ENCODE assay signal across 1 cellular context in the genomic region with DNA sequence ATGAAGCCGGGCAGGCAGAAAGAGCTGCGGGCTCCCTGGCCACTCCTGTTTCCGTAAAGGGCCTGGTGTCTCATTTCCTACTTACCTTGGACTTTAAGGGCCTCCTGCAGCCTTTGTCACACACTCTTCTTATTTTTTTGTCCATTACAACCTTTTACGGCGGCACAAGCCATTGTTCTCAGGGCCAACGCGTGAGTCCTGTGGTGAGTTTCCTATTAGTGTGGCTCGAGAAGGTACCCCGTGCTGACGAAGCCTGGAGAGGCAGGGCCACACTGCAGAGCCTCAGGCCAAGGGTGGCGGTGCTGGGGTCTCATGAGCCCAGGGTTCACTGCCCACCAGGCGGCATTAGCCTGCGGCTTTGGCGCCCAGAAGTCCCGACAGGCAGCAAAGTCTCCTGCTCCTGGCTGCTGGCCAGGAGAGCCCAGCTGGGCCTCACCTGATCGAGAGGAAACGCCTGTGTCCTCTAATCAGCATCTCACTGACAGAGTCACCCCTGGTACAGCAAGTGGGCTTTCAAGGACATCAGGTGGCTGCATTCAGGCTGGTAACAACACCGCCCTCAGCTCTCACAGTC.
TF ChIP-seq lines count a peak whose summit lies in the region.

No MANE protein-coding gene starts in this region.

TF ChIP-seq in HepG2, 621 proteins besides CTCF, POLR2A, EP300 and RAD21 (continued from another document):
- no peak for TF ChIP-seq NR2F6 (IDR thresholded peaks at IDR 0.05)
- TF ChIP-seq NR2F6 (CRISPR knock-in tag; IDR thresholded peaks at IDR 0.05), result 0 out of 2 replicates have a peak, but pooled peaks have one; percentile 31
- TF ChIP-seq ASH2L (IDR thresholded peaks at IDR 0.05; ENCODE audit: insufficient read length, low read depth, low read length), result no peak
- TF ChIP-seq POGZ (CRISPR knock-in tag; IDR thresholded peaks at IDR 0.05), result 0 out of 2 replicates have a peak, but pooled peaks have one; percentile 19
- TF ChIP-seq KLF13 (CRISPR knock-in tag; IDR thresholded peaks at IDR 0.05), result no peak
- TF ChIP-seq CC2D1A (CRISPR knock-in tag; IDR thresholded peaks at IDR 0.05), result no peak
- no peak for TF ChIP-seq TAF15 (IDR thresholded peaks at IDR 0.05; ENCODE audit: low read depth, low read length, poor library complexity, severe bottlenecking)
- no peak for TF ChIP-seq ATRX (CRISPR knock-in tag; IDR thresholded peaks at IDR 0.05; ENCODE audit: borderline replicate concordance)
- TF ChIP-seq TBX3 (IDR thresholded peaks at IDR 0.05; ENCODE audit: borderline replicate concordance), result no peak
- TF ChIP-seq, protein P1, sequence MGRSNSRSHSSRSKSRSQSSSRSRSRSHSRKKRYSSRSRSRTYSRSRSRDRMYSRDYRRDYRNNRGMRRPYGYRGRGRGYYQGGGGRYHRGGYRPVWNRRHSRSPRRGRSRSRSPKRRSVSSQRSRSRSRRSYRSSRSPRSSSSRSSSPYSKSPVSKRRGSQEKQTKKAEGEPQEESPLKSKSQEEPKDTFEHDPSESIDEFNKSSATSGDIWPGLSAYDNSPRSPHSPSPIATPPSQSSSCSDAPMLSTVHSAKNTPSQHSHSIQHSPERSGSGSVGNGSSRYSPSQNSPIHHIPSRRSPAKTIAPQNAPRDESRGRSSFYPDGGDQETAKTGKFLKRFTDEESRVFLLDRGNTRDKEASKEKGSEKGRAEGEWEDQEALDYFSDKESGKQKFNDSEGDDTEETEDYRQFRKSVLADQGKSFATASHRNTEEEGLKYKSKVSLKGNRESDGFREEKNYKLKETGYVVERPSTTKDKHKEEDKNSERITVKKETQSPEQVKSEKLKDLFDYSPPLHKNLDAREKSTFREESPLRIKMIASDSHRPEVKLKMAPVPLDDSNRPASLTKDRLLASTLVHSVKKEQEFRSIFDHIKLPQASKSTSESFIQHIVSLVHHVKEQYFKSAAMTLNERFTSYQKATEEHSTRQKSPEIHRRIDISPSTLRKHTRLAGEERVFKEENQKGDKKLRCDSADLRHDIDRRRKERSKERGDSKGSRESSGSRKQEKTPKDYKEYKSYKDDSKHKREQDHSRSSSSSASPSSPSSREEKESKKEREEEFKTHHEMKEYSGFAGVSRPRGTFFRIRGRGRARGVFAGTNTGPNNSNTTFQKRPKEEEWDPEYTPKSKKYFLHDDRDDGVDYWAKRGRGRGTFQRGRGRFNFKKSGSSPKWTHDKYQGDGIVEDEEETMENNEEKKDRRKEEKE (IDR thresholded peaks at IDR 0.05), result no peak
- no peak for TF ChIP-seq ZNF44 (CRISPR knock-in tag; IDR thresholded peaks at IDR 0.05)
- TF ChIP-seq ZNF724P (CRISPR knock-in tag; IDR thresholded peaks at IDR 0.05; ENCODE audit: borderline replicate concordance), result no peak
- no peak for TF ChIP-seq SAFB2 (CRISPR knock-in tag; IDR thresholded peaks at IDR 0.05; ENCODE audit: borderline replicate concordance, low read depth)
- peak; percentile 45; the same call in 1 of the 2 replicates for TF ChIP-seq ZBTB7B (CRISPR knock-in tag; IDR thresholded peaks at IDR 0.05)
- TF ChIP-seq POLR2G (IDR thresholded peaks at IDR 0.05; ENCODE audit: low read depth, low read length), result no peak
- TF ChIP-seq ZNF251 (CRISPR knock-in tag; IDR thresholded peaks at IDR 0.05), result no peak
- no peak for TF ChIP-seq JUNB (CRISPR knock-in tag; IDR thresholded peaks at IDR 0.05; ENCODE audit: borderline replicate concordance)
- TF ChIP-seq, protein P2, sequence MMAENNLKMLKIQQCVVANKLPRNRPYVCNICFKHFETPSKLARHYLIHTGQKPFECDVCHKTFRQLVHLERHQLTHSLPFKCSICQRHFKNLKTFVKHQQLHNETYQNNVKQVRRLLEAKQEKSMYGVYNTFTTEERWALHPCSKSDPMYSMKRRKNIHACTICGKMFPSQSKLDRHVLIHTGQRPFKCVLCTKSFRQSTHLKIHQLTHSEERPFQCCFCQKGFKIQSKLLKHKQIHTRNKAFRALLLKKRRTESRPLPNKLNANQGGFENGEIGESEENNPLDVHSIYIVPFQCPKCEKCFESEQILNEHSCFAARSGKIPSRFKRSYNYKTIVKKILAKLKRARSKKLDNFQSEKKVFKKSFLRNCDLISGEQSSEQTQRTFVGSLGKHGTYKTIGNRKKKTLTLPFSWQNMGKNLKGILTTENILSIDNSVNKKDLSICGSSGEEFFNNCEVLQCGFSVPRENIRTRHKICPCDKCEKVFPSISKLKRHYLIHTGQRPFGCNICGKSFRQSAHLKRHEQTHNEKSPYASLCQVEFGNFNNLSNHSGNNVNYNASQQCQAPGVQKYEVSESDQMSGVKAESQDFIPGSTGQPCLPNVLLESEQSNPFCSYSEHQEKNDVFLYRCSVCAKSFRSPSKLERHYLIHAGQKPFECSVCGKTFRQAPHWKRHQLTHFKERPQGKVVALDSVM (CRISPR knock-in tag; IDR thresholded peaks at IDR 0.05), result no peak
- TF ChIP-seq SMARCE1 (IDR thresholded peaks at IDR 0.05; ENCODE audit: borderline replicate concordance), result no peak
- TF ChIP-seq NFIC (IDR thresholded peaks at IDR 0.05; ENCODE audit: low read length), result 0 out of 2 replicates have a peak, but pooled peaks have one; percentile 24
- TF ChIP-seq KLF11 (CRISPR knock-in tag; IDR thresholded peaks at IDR 0.05), result no peak
- no peak for TF ChIP-seq SIX1 (CRISPR knock-in tag; IDR thresholded peaks at IDR 0.05; ENCODE audit: borderline replicate concordance)
- TF ChIP-seq ZNF30 (CRISPR knock-in tag; IDR thresholded peaks at IDR 0.05), result no peak
- TF ChIP-seq, protein P3, sequence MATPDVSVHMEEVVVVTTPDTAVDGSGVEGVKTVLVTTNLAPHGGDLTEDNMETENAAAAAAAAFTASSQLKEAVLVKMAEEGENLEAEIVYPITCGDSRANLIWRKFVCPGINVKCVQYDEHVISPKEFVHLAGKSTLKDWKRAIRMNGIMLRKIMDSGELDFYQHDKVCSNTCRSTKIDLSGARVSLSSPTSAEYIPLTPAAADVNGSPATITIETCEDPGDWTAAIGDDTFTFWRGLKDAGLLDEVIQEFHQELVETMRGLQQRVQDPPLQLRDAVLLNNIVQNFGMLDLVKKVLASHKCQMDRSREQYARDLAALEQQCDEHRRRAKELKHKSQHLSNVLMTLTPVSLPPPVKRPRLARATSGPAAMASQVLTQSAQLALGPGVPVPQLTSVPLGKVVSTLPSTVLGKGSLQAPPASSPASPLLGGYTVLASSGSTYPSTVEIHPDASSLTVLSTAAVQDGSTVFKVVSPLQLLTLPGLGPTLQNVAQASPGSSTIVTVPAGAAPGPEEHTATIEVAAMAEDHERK (CRISPR knock-in tag; IDR thresholded peaks at IDR 0.05; ENCODE audit: low read depth), result no peak
- peak; percentile 17; the same call in 1 of the 2 replicates for TF ChIP-seq BCL6 (CRISPR knock-in tag; IDR thresholded peaks at IDR 0.05)
- no peak for TF ChIP-seq MZF1 (CRISPR knock-in tag; IDR thresholded peaks at IDR 0.05; ENCODE audit: borderline replicate concordance)
- peak; percentile 32; the same call in 1 of the 2 replicates for TF ChIP-seq ZNF543 (CRISPR knock-in tag; IDR thresholded peaks at IDR 0.05)
- peak; percentile 54; the same call in 1 of the 2 replicates for TF ChIP-seq ARID4A (CRISPR knock-in tag; IDR thresholded peaks at IDR 0.05; ENCODE audit: borderline replicate concordance)
- TF ChIP-seq FOXA3 (CRISPR knock-in tag; IDR thresholded peaks at IDR 0.05), result peak; percentile 37; the same call in 1 of the 2 replicates
- no peak for TF ChIP-seq ZSCAN22 (CRISPR knock-in tag; IDR thresholded peaks at IDR 0.05)
- TF ChIP-seq ZBTB37 (CRISPR knock-in tag; IDR thresholded peaks at IDR 0.05), result no peak
- no peak for TF ChIP-seq FOXC1 (CRISPR knock-in tag; IDR thresholded peaks at IDR 0.05; ENCODE audit: borderline replicate concordance)
- TF ChIP-seq ZNF672 (CRISPR knock-in tag; IDR thresholded peaks at IDR 0.05), result no peak
- peak; percentile 100 for TF ChIP-seq ZNF563 (CRISPR knock-in tag; IDR thresholded peaks at IDR 0.05)
